17 cellular contexts compared by ENCODE assay signal in the genomic region with DNA sequence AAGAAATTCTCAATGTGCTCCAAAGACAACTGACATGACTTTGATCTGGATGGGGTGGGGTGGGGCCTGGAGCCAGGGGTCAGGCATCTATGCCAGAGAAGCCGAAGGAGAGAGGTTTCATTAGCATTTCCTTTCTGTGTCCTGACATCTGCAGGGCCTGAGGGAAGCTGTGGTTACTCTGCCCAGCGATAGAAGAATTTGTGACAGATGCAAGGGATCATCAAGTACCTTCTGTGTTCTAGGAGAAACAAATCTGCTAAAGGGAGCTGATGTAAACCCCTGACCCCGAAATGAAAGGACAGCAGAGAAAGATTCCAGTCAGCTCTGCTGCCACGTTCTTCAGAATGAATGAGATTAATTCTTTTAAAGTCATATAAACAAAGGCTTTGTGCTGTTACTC.
A peak's percentile ranks its signal among the peaks of the same experiment; 100 is the strongest.
DNase-seq lines count a peak whose midpoint lies in the region; TF ChIP-seq lines count a peak whose summit lies in the region.
"Had no signal": no experiment of that assay in that cellular context is flagged by ENCODE, and none has a peak within 500 bp of the region (broad histone marks: within the 10 kb centered on the region; RNA-seq: fewer than 3 reads in every experiment).

No MANE protein-coding gene starts in this region.

- H3K27ac Mint-ChIP-seq in activated CD4-positive, alpha-beta memory T cell treated with anti-CD3 and anti-CD28 coated beads for 36 hours = no peak overlapping the region
- H3K27ac Mint-ChIP-seq: activated CD8-positive, alpha-beta T cell treated with anti-CD3 and anti-CD28 coated beads, Interleukin-2, amount 10 ng/mL, durations not matched to agents 7 days and 5 days had no signal

- DNase-seq in AG20443 (ENCODE audit: low spot score) (peak; percentile 29), LHCN-M2 (ENCODE audit: low read depth) (peak; percentile 83), cardiac fibroblast (ENCODE audit: low read depth in 2 of 2) (peak; percentile 21 to 34), left kidney (ENCODE audit: low read depth, low spot score) (peak; percentile 49), occipital lobe (lab: John Stamatoyannopoulos, UW) (no peak), HT-29 (ENCODE audit: low spot score) (no peak), NCI-H2227 (lab: John Stamatoyannopoulos, UW; ENCODE audit: unreplicated experiment) (no peak)
- no peak for DNase-seq in activated CD4-positive, alpha-beta memory T cell treated with anti-CD3 and anti-CD28 coated beads for 36 hours
- DNase-seq: activated CD8-positive, alpha-beta T cell treated with anti-CD3 and anti-CD28 coated beads, Interleukin-2, amount 10 ng/mL, durations not matched to agents 7 days and 5 days; cerebellar nuclear complex; GDM1; NCI-H2081 treated with DMSO at 0.1 percent for 48 hours; NCI-H748 treated with DMSO at 0.1 percent for 48 hours; nephron progenitor cell; Peyer's patch; stimulated activated CD4-positive, alpha-beta T cell treated with anti-CD3 and anti-CD28 coated beads, Interleukin-1b, Interleukin-23, amount 100 ng/mL, for 48 hours; SW 1271 had no signal

- H3K27me3 Mint-ChIP-seq in activated CD4-positive, alpha-beta memory T cell treated with anti-CD3 and anti-CD28 coated beads for 36 hours = no peaks in the 10 kb centered on the region

- CTCF ChIA-PET in activated CD4-positive, alpha-beta memory T cell treated with anti-CD3 and anti-CD28 coated beads for 36 hours (lab: Charles Lee) = no interaction called here

- no peak overlapping the region for H3K4me3 ChIP-seq in cardiac fibroblast (replicated peaks in 1 of 2; ENCODE audit: low read depth in 2 of 2, low read length in 2 of 2)
- H3K4me3 ChIP-seq: Peyer's patch had no signal

- POLR2A ChIA-PET in activated CD4-positive, alpha-beta memory T cell treated with anti-CD3 and anti-CD28 coated beads for 36 hours (lab: Charles Lee) = no interaction called here

- no peaks in the 10 kb centered on the region for H3K4me1 Mint-ChIP-seq in activated CD4-positive, alpha-beta memory T cell treated with anti-CD3 and anti-CD28 coated beads for 36 hours (ENCODE audit: low read depth)

- intact Hi-C loops in activated CD4-positive, alpha-beta memory T cell treated with anti-CD3 and anti-CD28 coated beads for 36 hours (cut with micrococcal nuclease) = no loop called here

- H3K4me3 Mint-ChIP-seq in activated CD4-positive, alpha-beta memory T cell treated with anti-CD3 and anti-CD28 coated beads for 36 hours = no peak overlapping the region
- H3K4me3 Mint-ChIP-seq: activated CD8-positive, alpha-beta T cell treated with anti-CD3 and anti-CD28 coated beads, Interleukin-2, amount 10 ng/mL, durations not matched to agents 7 days and 5 days; nephron progenitor cell had no signal

- no peaks in the 10 kb centered on the region for H3K36me3 Mint-ChIP-seq in activated CD4-positive, alpha-beta memory T cell treated with anti-CD3 and anti-CD28 coated beads for 36 hours

- H3K9me3 Mint-ChIP-seq in activated CD4-positive, alpha-beta memory T cell treated with anti-CD3 and anti-CD28 coated beads for 36 hours = peaks cover 4% of the 10 kb centered on the region

- TF ChIP-seq CTCF in cardiac fibroblast (IDR thresholded peaks at IDR 0.05; ENCODE audit: low read depth, low read length) = no peak

Comparison
In these comparisons a context has a peak if more than half of its experiments do, and no peak if none do; other contexts are left out.
1. DNase-seq: peak in AG20443 (single experiment), LHCN-M2 (single experiment), cardiac fibroblast (2 of 2) and left kidney (single experiment); none in occipital lobe (single experiment), activated CD4-positive, alpha-beta memory T cell treated with anti-CD3 and anti-CD28 coated beads for 36 hours (single experiment), HT-29 (single experiment) and NCI-H2227 (single experiment).